ENCODE assay signal across 8 cellular contexts in the genomic region with DNA sequence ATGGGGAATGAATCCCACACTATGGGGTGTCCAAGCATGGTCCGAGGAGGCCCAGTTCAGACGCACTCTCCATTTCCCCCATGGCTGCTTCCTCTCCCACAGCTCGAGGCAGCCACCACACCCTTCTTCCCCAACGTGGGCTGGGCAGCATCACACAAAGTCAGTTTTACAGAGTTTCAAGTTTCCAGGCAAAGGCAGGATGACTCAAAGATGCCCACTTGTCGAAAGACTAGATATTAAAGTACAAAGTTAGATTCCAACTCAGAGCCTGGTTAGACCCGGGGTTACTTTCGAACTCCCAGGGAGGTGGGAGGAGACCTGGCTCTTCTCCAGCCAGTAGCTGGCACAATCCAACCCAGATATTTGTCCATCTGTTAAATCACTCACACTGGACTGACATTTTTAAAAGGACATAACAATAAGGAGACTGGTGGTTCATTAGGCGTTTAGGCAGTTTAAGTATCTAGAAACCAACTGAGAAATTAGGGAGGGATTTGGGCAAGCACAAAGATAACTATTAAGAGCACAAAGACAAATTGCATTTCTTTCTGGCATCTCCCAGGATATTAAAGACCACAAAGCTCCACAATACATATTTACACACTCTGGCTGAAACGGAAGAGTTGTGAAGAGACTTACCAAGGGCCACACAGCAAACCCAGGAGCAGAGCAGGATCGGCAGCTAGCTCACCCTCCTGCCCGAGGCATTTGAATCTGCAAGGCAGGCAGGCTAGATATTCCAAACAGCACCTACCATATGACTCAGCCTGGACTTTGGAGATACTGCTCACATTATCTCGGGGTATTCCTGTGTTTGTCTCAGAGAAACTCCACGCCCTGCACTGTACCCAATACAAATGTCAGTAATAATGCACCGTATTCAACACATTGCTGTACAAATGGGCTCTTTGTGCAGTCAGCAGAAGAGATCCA. TPM values are rescaled to one million over a fixed set of nuclear protein-coding genes. Genes with fewer than 3 reads are reported as not detected.
DNase-seq lines count a peak whose midpoint lies in the region; ATAC-seq and TF ChIP-seq lines count a peak whose summit lies in the region.

No MANE protein-coding gene starts in this region.

- H3K36me3 ChIP-seq in HCT116 (ENCODE audit: control insufficient read depth in 1 of 2, insufficient read depth in 2 of 2, low read length in 2 of 2), result no peaks in the 10 kb centered on the region

- no peaks in the 10 kb centered on the region for H3K9me3 ChIP-seq in HCT116 (ENCODE audit: control insufficient read depth in 1 of 2, insufficient read depth in 1 of 2, low read depth in 1 of 2, low read length in 2 of 2)

- POLR2A ChIA-PET in HCT116 (lab: Charles Lee), result no interaction called here

- peak overlapping the region; percentile 32 for H2AFZ ChIP-seq in HCT116 (ENCODE audit: low read depth, low read length, poor library complexity, severe bottlenecking)

- no peak for TF ChIP-seq CTCF in HCT116 (IDR thresholded peaks at IDR 0.05 in 2 of 3, conservative IDR thresholded peaks at IDR 0.05 in 1 of 3; ENCODE audit: borderline replicate concordance in 1 of 3, insufficient read depth in 1 of 3, low read depth in 2 of 3, low read length in 2 of 3)

- BruUV-seq in HCT116 (replicated peaks; lab: Mats Ljungman, UMichigan), result no TSS peak

- peak overlapping the region; percentile 41 for H3K9ac ChIP-seq in HCT116 (ENCODE audit: low read length)

- H3K4me1 ChIP-seq in HCT116 (ENCODE audit: control insufficient read depth in 1 of 2, insufficient read depth in 2 of 2, low read length in 2 of 2), result peaks cover 15 to 43% of the 10 kb centered on the region in 2 experiments

- H3K27ac ChIP-seq in HCT116 (ENCODE audit: low read depth, low read length), result no peak overlapping the region

- intact Hi-C loops in HCT116 (cut with micrococcal nuclease), result no loop called here
- intact Hi-C loops in left ventricle myocardium superior (cut with micrococcal nuclease), result no loop called here
- intact Hi-C loops in sciatic nerve (cut with DNase I), result no loop called here

- peak overlapping the region; percentile 64 for H3K4me2 ChIP-seq in HCT116 (ENCODE audit: low read length)

- peak overlapping the region; percentile 22 to 46 for H3K4me3 ChIP-seq in HCT116 (replicated peaks in 1 of 2; ENCODE audit: low read depth in 1 of 2, low read length in 2 of 2)

- no peaks in the 10 kb centered on the region for H3K79me2 ChIP-seq in HCT116 (ENCODE audit: insufficient read depth, low read length)

- TF ChIP-seq POLR2A in HCT116 (IDR thresholded peaks at IDR 0.05; ENCODE audit: borderline replicate concordance, extremely low read depth, insufficient read depth, insufficient read length), result no peak

- no peaks in the 10 kb centered on the region for H3K27me3 ChIP-seq in HCT116 (ENCODE audit: insufficient read depth, low read length)

- no peak for TF ChIP-seq RAD21 in HCT116 (IDR thresholded peaks at IDR 0.05; ENCODE audit: low read depth)

- no peaks in the 10 kb centered on the region for H4K20me1 ChIP-seq in HCT116 (ENCODE audit: insufficient read depth)

- no peak for DNase-seq in HCT116 (ENCODE audit: low read depth, low spot score)
- peak in 37 of 56 donors; percentile 8 to 74 (median 38) for DNase-seq in amygdala (lab: John Stamatoyannopoulos, UW)
- DNase-seq in left ventricle myocardium superior, result no peak
- DNase-seq in sciatic nerve (ENCODE audit: low spot score), result no peak
- DNase-seq in activated CD8-positive, alpha-beta memory T cell treated with anti-CD3 and anti-CD28 coated beads, Interleukin-2, amount 50 U/mL, for 4 hours, result no peak

- CTCF ChIA-PET in HCT116 (lab: Charles Lee), result no interaction called here

- no peaks in the 10 kb centered on the region for H3K9me2 ChIP-seq in HCT116 (ENCODE audit: insufficient read depth)

- peak; percentile 42 for ATAC-seq in HCT116
- peak; percentile 77 for ATAC-seq in left ventricle myocardium superior
- peak; percentile 55 for ATAC-seq in sciatic nerve
- ATAC-seq in HG02798 (IDR thresholded peaks at IDR 0.05; ENCODE audit: poor library complexity, unreplicated experiment), result no peak
- ATAC-seq in GM19455 (IDR thresholded peaks at IDR 0.05; ENCODE audit: unreplicated experiment), result no peak
- no peak for ATAC-seq in HG03280 (IDR thresholded peaks at IDR 0.05; ENCODE audit: unreplicated experiment)

- RAD21 ChIA-PET in HCT116 (lab: Charles Lee; ENCODE audit: low non-redundant PET in 1 of 2, low total read pairs in 2 of 2, uncharacterized antibody in 2 of 2, unreplicated experiment in 2 of 2), result no interaction called here

TF ChIP-seq in HCT116, 20 proteins besides CTCF, POLR2A, EP300 and RAD21:
- 0 out of 2 replicates have a peak, but pooled peaks have one; percentile 25 for TF ChIP-seq EGR1 (IDR thresholded peaks at IDR 0.05; ENCODE audit: low read depth)
- 0 out of 2 replicates have a peak, but pooled peaks have one; percentile 20 for TF ChIP-seq SIN3A (IDR thresholded peaks at IDR 0.05; ENCODE audit: low read depth)
- TF ChIP-seq ELF1 (IDR thresholded peaks at IDR 0.05; ENCODE audit: borderline replicate concordance, low read depth), result no peak

RNA-seq across cellular contexts. Expression of gene TMCC3, which starts 34.8 kb away (rescaled TPM):
- total RNA-seq in HCT116 (2021; ENCODE audit: unreplicated experiment), result 4.5 TPM
- polyA plus RNA-seq in HCT116 (2012), result 2.7 and 3.7 TPM in 2 replicates
- 2.2 TPM for total RNA-seq in left ventricle myocardium superior
- total RNA-seq in sciatic nerve, result 24.9 TPM

Comparison
In these comparisons a context has a peak if more than half of its experiments do, and no peak if none do; other contexts are left out.
1. ATAC-seq: peak in HCT116 (single experiment), left ventricle myocardium superior (single experiment) and sciatic nerve (single experiment); none in HG02798 (single experiment), GM19455 (single experiment) and HG03280 (single experiment).
2. DNase-seq: peak in amygdala (37 of 56); none in HCT116 (single experiment), left ventricle myocardium superior (single experiment), sciatic nerve (single experiment) and activated CD8-positive, alpha-beta memory T cell treated with anti-CD3 and anti-CD28 coated beads, Interleukin-2, amount 50 U/mL, for 4 hours (single experiment).